In genomic region chr7:48046458-48046857, GRCh38 we compare ENCODE assay signal across 16 cellular contexts. TPM values are rescaled to one million over a fixed set of nuclear protein-coding genes. Genes with fewer than 3 reads are reported as not detected.
DNase-seq lines count a peak whose midpoint lies in the region; ATAC-seq and TF ChIP-seq lines count a peak whose summit lies in the region.
"Had no signal": no experiment of that assay in that cellular context is flagged by ENCODE, and none has a peak within 500 bp of the region (broad histone marks: within the 10 kb centered on the region; RNA-seq: fewer than 3 reads in every experiment).

No MANE protein-coding gene starts in this region.

- CTCF ChIA-PET in activated CD8-positive, alpha-beta T cell treated with anti-CD3 and anti-CD28 coated beads, Interleukin-2, amount 10 ng/mL, durations not matched to agents 7 days and 5 days (lab: Charles Lee), result no interaction called here

- peak; percentile 72 for ATAC-seq in HG03432 (IDR thresholded peaks at IDR 0.05; ENCODE audit: unreplicated experiment)
- peak; percentile 44 for ATAC-seq in activated CD8-positive, alpha-beta T cell treated with anti-CD3 and anti-CD28 coated beads, Interleukin-2, amount 10 ng/mL, durations not matched to agents 7 days and 5 days
- ATAC-seq in natural killer cell treated with Interleukin-12 subunit alpha and Interleukin-12 subunit beta and Interleukin-15 and Interleukin-18, amount 100 ng/mL, for 72 hours, result peak in 1 of 2 donors; percentile 46
- ATAC-seq in lower lobe of right lung, result no peak
- no peak for ATAC-seq in GM18505 (IDR thresholded peaks at IDR 0.05; ENCODE audit: unreplicated experiment)

- H3K4me1 Mint-ChIP-seq in activated CD4-positive, alpha-beta T cell treated with anti-CD3 and anti-CD28 coated beads, Interleukin-2, amount 10 ng/mL, durations not matched to agents 24 days and 14 days, result peaks cover 31% of the 10 kb centered on the region
- peaks cover 25% of the 10 kb centered on the region for H3K4me1 Mint-ChIP-seq in activated CD8-positive, alpha-beta T cell treated with anti-CD3 and anti-CD28 coated beads, Interleukin-2, amount 10 ng/mL, durations not matched to agents 7 days and 5 days (ENCODE audit: low read depth)
- peaks cover 31 to 33% of the 10 kb centered on the region in 2 donors for H3K4me1 Mint-ChIP-seq in natural killer cell treated with Interleukin-12 subunit alpha and Interleukin-12 subunit beta and Interleukin-15 and Interleukin-18, amount 100 ng/mL, for 72 hours (ENCODE audit: low read depth in 2 of 2)

- no peak for TF ChIP-seq CTCF in lower lobe of right lung (IDR thresholded peaks at IDR 0.05)

- H3K4me3 ChIP-seq in lower lobe of right lung, result no peak overlapping the region
- H3K4me3 ChIP-seq: transverse colon had no signal

- H3K27ac ChIP-seq in lower lobe of right lung, result no peak overlapping the region
- H3K27ac ChIP-seq: transverse colon, WERI-Rb-1 had no signal

- H3K4me3 Mint-ChIP-seq in activated CD4-positive, alpha-beta T cell treated with anti-CD3 and anti-CD28 coated beads, Interleukin-2, amount 10 ng/mL, durations not matched to agents 24 days and 14 days, result no peak overlapping the region
- no peak overlapping the region for H3K4me3 Mint-ChIP-seq in activated CD8-positive, alpha-beta T cell treated with anti-CD3 and anti-CD28 coated beads, Interleukin-2, amount 10 ng/mL, durations not matched to agents 7 days and 5 days
- H3K4me3 Mint-ChIP-seq in natural killer cell treated with Interleukin-12 subunit alpha and Interleukin-12 subunit beta and Interleukin-15 and Interleukin-18, amount 100 ng/mL, for 72 hours, result peak overlapping the region; percentile 24

- H3K27me3 Mint-ChIP-seq in activated CD4-positive, alpha-beta T cell treated with anti-CD3 and anti-CD28 coated beads, Interleukin-2, amount 10 ng/mL, durations not matched to agents 24 days and 14 days, result no peaks in the 10 kb centered on the region
- no peaks in the 10 kb centered on the region for H3K27me3 Mint-ChIP-seq in activated CD8-positive, alpha-beta T cell treated with anti-CD3 and anti-CD28 coated beads, Interleukin-2, amount 10 ng/mL, durations not matched to agents 7 days and 5 days (ENCODE audit: low read depth)
- no peaks in the 10 kb centered on the region for H3K27me3 Mint-ChIP-seq in natural killer cell treated with Interleukin-12 subunit alpha and Interleukin-12 subunit beta and Interleukin-15 and Interleukin-18, amount 100 ng/mL, for 72 hours

- DNase-seq in activated CD4-positive, alpha-beta T cell treated with anti-CD3 and anti-CD28 coated beads, Interleukin-2, amount 10 ng/mL, durations not matched to agents 24 days and 14 days, result peak; percentile 62
- no peak for DNase-seq in activated CD4-positive, alpha-beta T cell treated with anti-CD3 and anti-CD28 coated beads for 48 hours
- DNase-seq in activated CD8-positive, alpha-beta T cell treated with anti-CD3 and anti-CD28 coated beads, Interleukin-2, amount 10 ng/mL, durations not matched to agents 7 days and 5 days, result peak; percentile 45
- DNase-seq in natural killer cell treated with Interleukin-12 subunit alpha and Interleukin-12 subunit beta and Interleukin-15 and Interleukin-18, amount 100 ng/mL, for 72 hours (ENCODE audit: low spot score), result no peak
- DNase-seq in epidermal melanocyte (ENCODE audit: insufficient read length, low spot score), result no peak
- no peak for DNase-seq in lower lobe of right lung
- DNase-seq: 8988T; GOT3; hypothalamus; NCI-H1417 treated with DMSO at 0.1 percent for 48 hours; stimulated activated CD4-positive, alpha-beta T cell treated with anti-CD3 and anti-CD28 coated beads, Interleukin-2, amount 100 ng/mL, for 24 hours; transverse colon; WERI-Rb-1 had no signal

- no peaks in the 10 kb centered on the region for H3K36me3 ChIP-seq in lower lobe of right lung
- H3K36me3 ChIP-seq: transverse colon, WERI-Rb-1 had no signal

- no peak for TF ChIP-seq POLR2A in GM18505 (IDR thresholded peaks at IDR 0.05; ENCODE audit: borderline replicate concordance, extremely low read depth, insufficient read depth, insufficient read length)

- H3K9me3 ChIP-seq in lower lobe of right lung, result no peaks in the 10 kb centered on the region
- H3K9me3 ChIP-seq: transverse colon had no signal

- H3K27me3 ChIP-seq in lower lobe of right lung (ENCODE audit: low read depth), result no peaks in the 10 kb centered on the region
- H3K27me3 ChIP-seq: transverse colon had no signal

- no peaks in the 10 kb centered on the region for H3K9me3 Mint-ChIP-seq in activated CD4-positive, alpha-beta T cell treated with anti-CD3 and anti-CD28 coated beads, Interleukin-2, amount 10 ng/mL, durations not matched to agents 24 days and 14 days
- H3K9me3 Mint-ChIP-seq in activated CD8-positive, alpha-beta T cell treated with anti-CD3 and anti-CD28 coated beads, Interleukin-2, amount 10 ng/mL, durations not matched to agents 7 days and 5 days (ENCODE audit: insufficient read depth), result peaks cover 3% of the 10 kb centered on the region
- no peaks in the 10 kb centered on the region for H3K9me3 Mint-ChIP-seq in natural killer cell treated with Interleukin-12 subunit alpha and Interleukin-12 subunit beta and Interleukin-15 and Interleukin-18, amount 100 ng/mL, for 72 hours

- intact Hi-C loops in activated CD4-positive, alpha-beta T cell treated with anti-CD3 and anti-CD28 coated beads, Interleukin-2, amount 10 ng/mL, durations not matched to agents 24 days and 14 days (cut with micrococcal nuclease), result no loop called here
- intact Hi-C loops in lower lobe of right lung (cut with DNase I), result no loop called here

- peak overlapping the region; percentile 39 for H3K27ac Mint-ChIP-seq in activated CD4-positive, alpha-beta T cell treated with anti-CD3 and anti-CD28 coated beads, Interleukin-2, amount 10 ng/mL, durations not matched to agents 24 days and 14 days
- peak overlapping the region; percentile 10 for H3K27ac Mint-ChIP-seq in activated CD8-positive, alpha-beta T cell treated with anti-CD3 and anti-CD28 coated beads, Interleukin-2, amount 10 ng/mL, durations not matched to agents 7 days and 5 days
- H3K27ac Mint-ChIP-seq in natural killer cell treated with Interleukin-12 subunit alpha and Interleukin-12 subunit beta and Interleukin-15 and Interleukin-18, amount 100 ng/mL, for 72 hours, result peak overlapping the region; percentile 21 to 77

- no peaks in the 10 kb centered on the region for H3K36me3 Mint-ChIP-seq in activated CD4-positive, alpha-beta T cell treated with anti-CD3 and anti-CD28 coated beads, Interleukin-2, amount 10 ng/mL, durations not matched to agents 24 days and 14 days (ENCODE audit: low read depth)
- no peaks in the 10 kb centered on the region for H3K36me3 Mint-ChIP-seq in activated CD8-positive, alpha-beta T cell treated with anti-CD3 and anti-CD28 coated beads, Interleukin-2, amount 10 ng/mL, durations not matched to agents 7 days and 5 days (ENCODE audit: low read depth)
- H3K36me3 Mint-ChIP-seq in natural killer cell treated with Interleukin-12 subunit alpha and Interleukin-12 subunit beta and Interleukin-15 and Interleukin-18, amount 100 ng/mL, for 72 hours, result no peaks in the 10 kb centered on the region

- no peaks in the 10 kb centered on the region for H3K4me1 ChIP-seq in lower lobe of right lung
- H3K4me1 ChIP-seq: transverse colon had no signal

- POLR2A ChIA-PET in activated CD8-positive, alpha-beta T cell treated with anti-CD3 and anti-CD28 coated beads, Interleukin-2, amount 10 ng/mL, durations not matched to agents 7 days and 5 days (lab: Charles Lee), result no interaction called here

RNA-seq across cellular contexts. Expression of gene C7orf57, which starts 11.1 kb away (rescaled TPM):
- 0.14 TPM in 2 replicates for total RNA-seq in activated CD4-positive, alpha-beta T cell treated with anti-CD3 and anti-CD28 coated beads, Interleukin-2, amount 10 ng/mL, durations not matched to agents 24 days and 14 days
- under 1 TPM in 1 of 2 experiments, not detected in 1; 0.10 TPM for total RNA-seq in activated CD8-positive, alpha-beta T cell treated with anti-CD3 and anti-CD28 coated beads, Interleukin-2, amount 10 ng/mL, durations not matched to agents 7 days and 5 days
- total RNA-seq in natural killer cell treated with Interleukin-12 subunit alpha and Interleukin-12 subunit beta and Interleukin-15 and Interleukin-18, amount 100 ng/mL, for 72 hours, result under 1 TPM; 0.56 to 0.57 TPM
- 1.6 TPM for total RNA-seq in lower lobe of right lung
- total RNA-seq: renal cortical epithelial cell, transverse colon had no signal

RNA-seq across cellular contexts. Expression of gene SUN3, which starts 17.6 kb away (rescaled TPM):
- not detected in 2 replicates for total RNA-seq in activated CD4-positive, alpha-beta T cell treated with anti-CD3 and anti-CD28 coated beads, Interleukin-2, amount 10 ng/mL, durations not matched to agents 24 days and 14 days
- total RNA-seq in activated CD8-positive, alpha-beta T cell treated with anti-CD3 and anti-CD28 coated beads, Interleukin-2, amount 10 ng/mL, durations not matched to agents 7 days and 5 days, result under 1 TPM in 1 of 2 experiments, not detected in 1; 0.97 TPM
- under 1 TPM in 1 of 2 donors, not detected in 1; 0.71 TPM for total RNA-seq in natural killer cell treated with Interleukin-12 subunit alpha and Interleukin-12 subunit beta and Interleukin-15 and Interleukin-18, amount 100 ng/mL, for 72 hours
- total RNA-seq in lower lobe of right lung, result not detected
- total RNA-seq: renal cortical epithelial cell, transverse colon had no signal

RNA-seq across cellular contexts. Expression of gene UPP1, which starts 42.6 kb away (rescaled TPM):
- total RNA-seq in activated CD4-positive, alpha-beta T cell treated with anti-CD3 and anti-CD28 coated beads, Interleukin-2, amount 10 ng/mL, durations not matched to agents 24 days and 14 days, result 61.5 and 64.2 TPM in 2 replicates
- total RNA-seq in activated CD8-positive, alpha-beta T cell treated with anti-CD3 and anti-CD28 coated beads, Interleukin-2, amount 10 ng/mL, durations not matched to agents 7 days and 5 days, result 10 to 100 TPM; 60.7 to 68.4 TPM
- total RNA-seq in natural killer cell treated with Interleukin-12 subunit alpha and Interleukin-12 subunit beta and Interleukin-15 and Interleukin-18, amount 100 ng/mL, for 72 hours, result 100 to 1,000 TPM in 1 of 2 donors, 10 to 100 TPM in 1; 93.2 to 145 TPM
- total RNA-seq in lower lobe of right lung, result 61.0 TPM

Comparison
In these comparisons a context has a peak if more than half of its experiments do, and no peak if none do; other contexts are left out.
1. DNase-seq: peak in activated CD4-positive, alpha-beta T cell treated with anti-CD3 and anti-CD28 coated beads, Interleukin-2, amount 10 ng/mL, durations not matched to agents 24 days and 14 days (single experiment) and activated CD8-positive, alpha-beta T cell treated with anti-CD3 and anti-CD28 coated beads, Interleukin-2, amount 10 ng/mL, durations not matched to agents 7 days and 5 days (single experiment); none in activated CD4-positive, alpha-beta T cell treated with anti-CD3 and anti-CD28 coated beads for 48 hours (single experiment), natural killer cell treated with Interleukin-12 subunit alpha and Interleukin-12 subunit beta and Interleukin-15 and Interleukin-18, amount 100 ng/mL, for 72 hours (single experiment), epidermal melanocyte (single experiment) and lower lobe of right lung (single experiment).
2. ATAC-seq: peak in HG03432 (single experiment) and activated CD8-positive, alpha-beta T cell treated with anti-CD3 and anti-CD28 coated beads, Interleukin-2, amount 10 ng/mL, durations not matched to agents 7 days and 5 days (single experiment); none in lower lobe of right lung (0 of 2) and GM18505 (single experiment).
3. Peak in every context shown above with its lines, with median percentiles within 50 percentile points of each other: H3K27ac Mint-ChIP-seq.